In the genomic region with DNA sequence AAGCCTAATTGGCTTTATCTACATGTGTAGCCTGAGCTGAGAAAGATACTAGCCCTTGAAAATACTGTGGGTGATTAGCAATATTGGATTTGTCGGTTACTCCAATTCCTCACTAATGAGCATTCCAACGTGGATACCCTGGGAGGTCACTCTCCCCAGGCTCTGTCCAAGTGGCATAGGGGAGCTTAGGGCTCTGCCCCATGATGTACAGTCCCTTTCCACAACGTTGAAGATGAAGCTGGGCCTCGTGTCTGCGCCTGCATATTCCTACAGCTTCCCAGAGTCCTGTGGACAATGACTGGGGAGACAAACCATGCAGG, we compare ENCODE assay signal across 8 cellular contexts. TPM values are rescaled to one million over a fixed set of nuclear protein-coding genes. Genes with fewer than 3 reads are reported as not detected.
DNase-seq lines count a peak whose midpoint lies in the region; ATAC-seq and TF ChIP-seq lines count a peak whose summit lies in the region.

No MANE protein-coding gene starts in this region.

- TF ChIP-seq RAD21 in liver (IDR thresholded peaks at IDR 0.05) = no peak

- intact Hi-C loops in left ventricle myocardium inferior (cut with micrococcal nuclease) = no loop called here
- intact Hi-C loops in left cardiac atrium (cut with DNase I) = no loop called here

- peaks cover 66% of the 10 kb centered on the region for H3K4me1 ChIP-seq in left ventricle myocardium inferior
- peaks cover 7 to 34% (median 15%) of the 10 kb centered on the region in 4 donors for H3K4me1 ChIP-seq in liver (ENCODE audit: control insufficient read depth in 4 of 4, insufficient read depth in 4 of 4, low read length in 3 of 4)

- no peaks in the 10 kb centered on the region for H3K27me3 ChIP-seq in left ventricle myocardium inferior (ENCODE audit: low read depth)
- H3K27me3 ChIP-seq in liver (ENCODE audit: control insufficient read depth in 4 of 4, insufficient read depth in 4 of 4, low read length in 3 of 4) = no peaks in the 10 kb centered on the region

- 56% methylated on average over 5 of the region's 5 CpGs for WGBS in liver

- H3K4me3 ChIP-seq in left ventricle myocardium inferior (peak overlapping the region; percentile 86), liver (ENCODE audit: low read depth in 1 of 3, low read length in 3 of 3) (peak overlapping the region in 1 of 3 donors; percentile 89)

- peak overlapping the region; percentile 96 for H3K27ac ChIP-seq in left ventricle myocardium inferior (replicated peaks)
- peak overlapping the region; percentile 11 to 46 for H3K27ac ChIP-seq in liver (ENCODE audit: low read depth in 1 of 2, low read length in 2 of 2)

- H3K9ac ChIP-seq in liver (ENCODE audit: low read depth in 1 of 2, low read length in 2 of 2) = peak overlapping the region in 1 of 2 donors; percentile 8

- ATAC-seq in left cardiac atrium (no peak), GM18861 (IDR thresholded peaks at IDR 0.05; ENCODE audit: unreplicated experiment) (no peak), left lobe of liver (no peak)

- H3K36me3 ChIP-seq in left ventricle myocardium inferior (peaks cover 56% of the 10 kb centered on the region), liver (ENCODE audit: control insufficient read depth in 4 of 4, insufficient read depth in 3 of 4, low read depth in 1 of 4, low read length in 3 of 4) (peaks cover 8 to 40% (median 35%) of the 10 kb centered on the region in 4 donors)

- no peaks in the 10 kb centered on the region for H3K9me3 ChIP-seq in left ventricle myocardium inferior (replicated peaks)
- H3K9me3 ChIP-seq in liver (ENCODE audit: control insufficient read depth in 4 of 4, low read length in 3 of 4) = no peaks in the 10 kb centered on the region

- TF ChIP-seq CTCF in left ventricle myocardium inferior (IDR thresholded peaks at IDR 0.05; ENCODE audit: borderline replicate concordance) (no peak), liver (IDR thresholded peaks at IDR 0.05; ENCODE audit: low read depth, low read length, missing input control) (no peak)

- no peak for DNase-seq in left ventricle myocardium inferior
- no peak for DNase-seq in left cardiac atrium
- peak; percentile 34 for DNase-seq in activated naive CD4-positive, alpha-beta T cell treated with anti-CD3 and anti-CD28 coated beads, Interleukin-2, amount 50 U/mL, for 16 hours
- no peak for DNase-seq in NOMO-1 (lab: John Stamatoyannopoulos, UW; ENCODE audit: unreplicated experiment in 2 of 2)
- DNase-seq in NCI-H1048 (lab: John Stamatoyannopoulos, UW) = no peak
- no peak for DNase-seq in left lobe of liver (ENCODE audit: low spot score)

TF ChIP-seq in liver, 16 proteins besides CTCF, POLR2A, EP300 and RAD21:
- TF ChIP-seq SP1 (IDR thresholded peaks at IDR 0.05) (no peak), HNF4G (IDR thresholded peaks at IDR 0.05) (no peak)

RNA-seq across cellular contexts. Expression of a gene that starts 2.6 kb away (rescaled TPM):
- total RNA-seq in left ventricle myocardium inferior (6.3 TPM), left cardiac atrium (10 to 100 TPM in 1 of 2 donors, 1 to 10 TPM in 1; 7.3 to 10.8 TPM), liver (10 to 100 TPM; 18.9 to 21.8 TPM), left lobe of liver (19.3 TPM)
- 10 to 100 TPM in 1 of 2 donors, 1 to 10 TPM in 1; 2.2 to 18.1 TPM for polyA plus RNA-seq in liver

RNA-seq across cellular contexts. Expression of a gene that starts 44.5 kb away (rescaled TPM):
- 13.0 TPM for total RNA-seq in left ventricle myocardium inferior
- total RNA-seq in left cardiac atrium = 10 to 100 TPM; 15.5 TPM
- total RNA-seq in liver = 10 to 100 TPM in 1 of 2 donors, 1 to 10 TPM in 1; 8.5 to 12.0 TPM
- polyA plus RNA-seq in liver = 1 to 10 TPM; 5.6 to 9.2 TPM
- total RNA-seq in left lobe of liver = 8.3 TPM
